In the genomic region with DNA sequence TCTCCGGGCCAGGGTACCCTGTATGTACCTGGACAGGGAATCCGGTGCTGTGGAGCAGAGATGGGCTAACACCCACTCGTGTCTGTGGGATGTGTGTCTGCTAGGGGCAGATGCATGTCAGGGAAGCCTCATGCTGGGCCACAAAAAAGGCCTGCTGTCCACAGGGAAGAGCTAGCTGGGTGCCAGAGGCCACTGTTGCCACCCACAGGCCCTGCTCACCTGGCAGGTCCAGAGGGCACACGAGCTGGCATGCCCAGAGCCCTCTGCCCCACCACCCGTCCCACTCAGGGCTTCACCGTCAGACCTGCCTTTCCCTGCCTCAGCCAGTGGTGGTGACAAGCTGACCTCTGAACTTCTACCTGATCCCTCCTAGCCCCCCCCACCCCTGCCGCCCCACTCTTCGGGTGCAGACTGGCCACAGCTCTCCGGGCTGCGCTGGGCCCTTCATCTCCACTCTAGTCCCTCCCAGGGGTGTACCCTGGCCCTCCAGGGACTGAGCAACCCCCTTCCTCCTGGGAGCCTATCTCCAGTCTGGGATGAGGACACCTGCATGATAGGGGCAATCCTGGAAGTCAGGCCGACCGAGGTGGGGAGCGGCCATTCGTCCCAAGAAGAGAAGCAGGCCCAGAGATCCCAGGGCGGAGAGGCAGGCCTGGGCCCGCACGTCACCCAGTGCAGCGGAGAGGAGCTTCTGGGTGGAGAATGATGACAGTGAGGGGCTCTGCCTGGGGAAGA, we compare ENCODE assay signal across 8 cellular contexts. TPM values are rescaled to one million over a fixed set of nuclear protein-coding genes. Genes with fewer than 3 reads are reported as not detected.
DNase-seq lines count a peak whose midpoint lies in the region; ATAC-seq, FAIRE-seq and TF ChIP-seq lines count a peak whose summit lies in the region.

No MANE protein-coding gene starts in this region.

- no TSS peak for BruUV-seq in A673 (replicated peaks; lab: Mats Ljungman, UMichigan)

- intact Hi-C loops in A673 (cut with micrococcal nuclease; ENCODE audit: unreplicated experiment) (no loop called here), mucosa of descending colon (cut with DNase I, micrococcal nuclease) (no loop called here)

- peak; percentile 63 for FAIRE-seq in HTR-8/SVneo (lab: Jason Lieb, UNC)
- FAIRE-seq in bronchial epithelial cell (lab: Jason Lieb, UNC) = no peak

- peak overlapping the region; percentile 75 for H3K4me3 ChIP-seq in A673 (ENCODE audit: low read depth, low read length, poor library complexity, severe bottlenecking)
- peak overlapping the region; percentile 97 for H3K4me3 ChIP-seq in bronchial epithelial cell (ENCODE audit: low read depth, low read length)
- no peak overlapping the region for H3K4me3 ChIP-seq in mucosa of descending colon

- DNase-seq in A673 (ENCODE audit: low spot score) (no peak), HTR-8/SVneo (ENCODE audit: insufficient read length, low spot score) (no peak), bronchial epithelial cell (ENCODE audit: low read depth) (no peak), mucosa of descending colon (peak in 2 of 3 donors; percentile 36 to 59), dedifferentiated amniotic fluid mesenchymal stem cell (ENCODE audit: extremely low spot score) (no peak), mesenteric fat pad (ENCODE audit: low spot score) (no peak)

- H3K27me3 ChIP-seq in A673 (replicated peaks; ENCODE audit: insufficient read depth, low read depth, low read length, poor library complexity) (no peaks in the 10 kb centered on the region), bronchial epithelial cell (ENCODE audit: control insufficient read depth, insufficient read depth, low read length) (no peaks in the 10 kb centered on the region)

- TF ChIP-seq CTCF in A673 (conservative IDR thresholded peaks at IDR 0.05; ENCODE audit: low read depth, low read length) (no peak), bronchial epithelial cell (IDR thresholded peaks at IDR 0.05; ENCODE audit: insufficient read depth, low read length, severe bottlenecking) (no peak), mucosa of descending colon (IDR thresholded peaks at IDR 0.05) (no peak)

- CTCF ChIA-PET in A673 (lab: Charles Lee) = interaction anchor here (0.6 to 0.7 kb wide), 2 partner anchors 13 to 16 kb away, joined by 3 read pairs; no protein-coding TSS in a partner anchor

- H3K4me1 ChIP-seq in A673 (ENCODE audit: insufficient read depth, low read length, poor library complexity, severe bottlenecking) = peaks cover 7% of the 10 kb centered on the region
- H3K4me1 ChIP-seq in mucosa of descending colon (ENCODE audit: low read depth) = peaks cover 27% of the 10 kb centered on the region

- POLR2A ChIA-PET in A673 (lab: Charles Lee; ENCODE audit: low non-redundant PET) = no interaction called here

- peak; percentile 13 for ATAC-seq in mucosa of descending colon
- no peak for ATAC-seq in HG03039 (IDR thresholded peaks at IDR 0.05; ENCODE audit: unreplicated experiment)
- ATAC-seq in HG02588 (IDR thresholded peaks at IDR 0.05; ENCODE audit: unreplicated experiment) = no peak

- peaks cover 16% of the 10 kb centered on the region for H3K36me3 ChIP-seq in A673 (ENCODE audit: insufficient read depth, low read length, poor library complexity, severe bottlenecking)
- H3K36me3 ChIP-seq in bronchial epithelial cell (ENCODE audit: control insufficient read depth, insufficient read depth, low read length) = peaks cover 18% of the 10 kb centered on the region
- H3K36me3 ChIP-seq in mucosa of descending colon (ENCODE audit: low read depth) = no peaks in the 10 kb centered on the region

- no peaks in the 10 kb centered on the region for H3K9me3 ChIP-seq in A673 (ENCODE audit: low read depth, low read length, poor library complexity, severe bottlenecking)
- H3K9me3 ChIP-seq in mucosa of descending colon = no peaks in the 10 kb centered on the region

- H3K27ac ChIP-seq in A673 (ENCODE audit: low read depth, low read length, poor library complexity, severe bottlenecking) = peak overlapping the region; percentile 89

RNA-seq across cellular contexts. Expression of gene SLC25A22, which starts 1.3 kb away (rescaled TPM):
- total RNA-seq in A673 (2021) = 33.3 and 38.1 TPM in 2 replicates
- 4.4 and 5.3 TPM in 2 replicates for total RNA-seq in bronchial epithelial cell
- 10 to 100 TPM; 11.6 to 18.6 (median 14.4) TPM for total RNA-seq in mucosa of descending colon
- 26.3 TPM for total RNA-seq in mesenteric fat pad

RNA-seq across cellular contexts. Expression of gene CEND1, which starts 6.8 kb away (rescaled TPM):
- total RNA-seq in A673 (2021) (0.24 and 0.52 TPM in 2 replicates), bronchial epithelial cell (not detected in 2 replicates), mucosa of descending colon (1 to 10 TPM in 1 of 3 donors, under 1 TPM in 1, not detected in 1; 0.34 to 2.2 TPM), mesenteric fat pad (not detected)

RNA-seq across cellular contexts. Expression of gene PIDD1, which starts 8.3 kb away (rescaled TPM):
- total RNA-seq in A673 (2021) (20.6 and 23.9 TPM in 2 replicates), bronchial epithelial cell (4.4 and 5.0 TPM in 2 replicates), mucosa of descending colon (10 to 100 TPM; 20.2 to 26.3 (median 23.8) TPM), mesenteric fat pad (10.2 TPM)

RNA-seq across cellular contexts. Expression of gene RPLP2, which starts 13.0 kb away (rescaled TPM):
- total RNA-seq in A673 (2021) (1,325 and 1,354 TPM in 2 replicates), bronchial epithelial cell (211 and 353 TPM in 2 replicates), mucosa of descending colon (1,000 to 10,000 TPM; 1,532 to 1,798 (median 1,652) TPM), mesenteric fat pad (2,673 TPM)

RNA-seq across cellular contexts. Expression of gene GATD1, which starts 19.4 kb away (rescaled TPM):
- total RNA-seq in A673 (2021) (81.3 and 82.9 TPM in 2 replicates), bronchial epithelial cell (17.9 and 18.7 TPM in 2 replicates), mucosa of descending colon (10 to 100 TPM; 51.9 to 58.8 (median 57.4) TPM), mesenteric fat pad (54.1 TPM)

Comparison
In these comparisons a context has a peak if more than half of its experiments do, and no peak if none do; other contexts are left out.
1. DNase-seq: peak in mucosa of descending colon (2 of 3); none in A673 (single experiment), HTR-8/SVneo (single experiment), bronchial epithelial cell (single experiment), dedifferentiated amniotic fluid mesenchymal stem cell (single experiment) and mesenteric fat pad (single experiment).